28 cellular contexts compared by ENCODE assay signal in genomic region chr12:128367961-128368360, GRCh38.
"Had no signal": no experiment of that assay in that cellular context is flagged by ENCODE, and none has a peak within 500 bp of the region (broad histone marks: within the 10 kb centered on the region; RNA-seq: fewer than 3 reads in every experiment).

No MANE protein-coding gene starts in this region.

- H3K27ac Mint-ChIP-seq: stimulated activated effector memory CD8-positive, alpha-beta T cell treated with anti-CD3 and anti-CD28 coated beads, Interleukin-12 subunit alpha, Interleukin-12 subunit beta, amount 100 ng/mL, for 72 hours; stimulated activated memory B cell treated with anti-CD40 and anti-IgM and Interleukin-4, amounts not matched to agents 10 μg/mL and 1 μg/mL and 100 μg/mL, for 72 hours; stimulated activated naive B cell treated with anti-CD40 and anti-IgM and Interleukin-4, amounts not matched to agents 10 μg/mL and 1 μg/mL and 100 μg/mL, for 72 hours; stimulated activated naive CD8-positive, alpha-beta T cell treated with anti-CD3 and anti-CD28 coated beads, Interleukin-15, amount 100 ng/mL, for 72 hours; stimulated activated naive CD8-positive, alpha-beta T cell treated with anti-CD3 and anti-CD28 coated beads, Interleukin-15, Interleukin-2, amounts not matched to agents 100 ng/mL and 50 ng/mL, for 24 hours; type B pancreatic cell had no signal

- H3K9me3 Mint-ChIP-seq: stimulated activated effector memory CD8-positive, alpha-beta T cell treated with anti-CD3 and anti-CD28 coated beads, Interleukin-12 subunit alpha, Interleukin-12 subunit beta, amount 100 ng/mL, for 72 hours; stimulated activated memory B cell treated with anti-CD40 and anti-IgM and Interleukin-4, amounts not matched to agents 10 μg/mL and 1 μg/mL and 100 μg/mL, for 72 hours; type B pancreatic cell had no signal

- H3K9me3 ChIP-seq: stomach, suprapubic skin, testis, thoracic aorta, thyroid gland, tibial artery, tibial nerve, transverse colon, upper lobe of left lung, upper lobe of right lung, uterus, vagina had no signal

- DNase-seq: stimulated activated CD4-positive, alpha-beta T cell treated with anti-CD3 and anti-CD28 coated beads, Interleukin-2, amount 100 ng/mL, for 48 hours; stimulated activated CD4-positive, alpha-beta T cell treated with anti-CD3 and anti-CD28 coated beads, Interleukin-4, amount 100 ng/mL, for 1 hour; stimulated activated CD4-positive, alpha-beta T cell treated with anti-CD3 and anti-CD28 coated beads, Interleukin-4, amount 100 ng/mL, for 24 hours; stimulated activated CD4-positive, alpha-beta T cell treated with anti-CD3 and anti-CD28 coated beads, Interleukin-4, amount 100 ng/mL, for 4 hours; stimulated activated CD8-positive, alpha-beta memory T cell treated with anti-CD3 and anti-CD28 coated beads, Interleukin-4, amount 100 ng/mL, for 48 hours; stimulated activated naive B cell treated with anti-CD40 and anti-IgM and Interleukin-4, amounts not matched to agents 10 μg/mL and 1 μg/mL and 100 μg/mL, for 72 hours; stimulated activated naive CD4-positive, alpha-beta T cell; stimulated activated naive CD4-positive, alpha-beta T cell treated with Interleukin-2 at 50 U/mL for 16 hours; stimulated activated naive CD8-positive, alpha-beta T cell treated with anti-CD3 and anti-CD28 coated beads, Interleukin-15, amount 100 ng/mL, for 72 hours; stimulated activated naive CD8-positive, alpha-beta T cell treated with anti-CD3 and anti-CD28 coated beads, Interleukin-15, Interleukin-2, amounts not matched to agents 100 U/mL and 50 U/mL, for 24 hours; stomach; substantia nigra; testis; thyroid gland; tibial artery; transverse colon; trophoblast cell; upper lobe of left lung; upper lobe of right lung; uterus had no signal

- H3K4me1 ChIP-seq: testis, transverse colon, upper lobe of right lung, uterus had no signal

- H3K27me3 ChIP-seq: testis, thyroid gland, upper lobe of left lung, uterus, vagina had no signal

- H3K36me3 ChIP-seq: stomach, suprapubic skin, thoracic aorta, thyroid gland, tibial artery, tibial nerve, transverse colon, upper lobe of left lung, upper lobe of right lung, uterus, vagina had no signal

- H3K4me3 ChIP-seq: stomach, suprapubic skin, testis, thoracic aorta, thyroid gland, tibial artery, tibial nerve, transverse colon, upper lobe of left lung, upper lobe of right lung, uterus, vagina had no signal

- H3K4me3 Mint-ChIP-seq: stimulated activated effector memory CD8-positive, alpha-beta T cell treated with anti-CD3 and anti-CD28 coated beads, Interleukin-12 subunit alpha, Interleukin-12 subunit beta, amount 100 ng/mL, for 72 hours; stimulated activated memory B cell treated with anti-CD40 and anti-IgM and Interleukin-4, amounts not matched to agents 10 μg/mL and 1 μg/mL and 100 μg/mL, for 72 hours; stimulated activated naive B cell treated with anti-CD40 and anti-IgM and Interleukin-4, amounts not matched to agents 10 μg/mL and 1 μg/mL and 100 μg/mL, for 72 hours; stimulated activated naive CD8-positive, alpha-beta T cell treated with anti-CD3 and anti-CD28 coated beads, Interleukin-15, amount 100 ng/mL, for 72 hours; stimulated activated naive CD8-positive, alpha-beta T cell treated with anti-CD3 and anti-CD28 coated beads, Interleukin-15, Interleukin-2, amounts not matched to agents 100 ng/mL and 50 ng/mL, for 24 hours; type B pancreatic cell had no signal

- H3K36me3 Mint-ChIP-seq: stimulated activated memory B cell treated with anti-CD40 and anti-IgM and Interleukin-4, amounts not matched to agents 10 μg/mL and 1 μg/mL and 100 μg/mL, for 72 hours; stimulated activated naive B cell treated with anti-CD40 and anti-IgM and Interleukin-4, amounts not matched to agents 10 μg/mL and 1 μg/mL and 100 μg/mL, for 72 hours had no signal

- H3K27ac ChIP-seq: stomach, suprapubic skin, testis, thoracic aorta, thyroid gland, tibial artery, tibial nerve, transverse colon, upper lobe of left lung, upper lobe of right lung, uterus, vagina had no signal

- ATAC-seq: stimulated activated effector memory CD8-positive, alpha-beta T cell treated with anti-CD3 and anti-CD28 coated beads, Interleukin-12 subunit alpha, Interleukin-12 subunit beta, amount 100 ng/mL, for 72 hours; stimulated activated memory B cell treated with anti-CD40 and anti-IgM and Interleukin-4, amounts not matched to agents 10 μg/mL and 1 μg/mL and 100 μg/mL, for 72 hours; stimulated activated naive B cell treated with anti-CD40 and anti-IgM and Interleukin-4, amounts not matched to agents 10 μg/mL and 1 μg/mL and 100 μg/mL, for 72 hours; stimulated activated naive CD8-positive, alpha-beta T cell treated with anti-CD3 and anti-CD28 coated beads, Interleukin-15, amount 100 ng/mL, for 72 hours; stimulated activated naive CD8-positive, alpha-beta T cell treated with anti-CD3 and anti-CD28 coated beads, Interleukin-15, Interleukin-2, amounts not matched to agents 100 U/mL and 50 U/mL, for 24 hours; upper lobe of right lung had no signal
